Comparison of ENCODE assay signal across 29 cellular contexts in genomic region chr11:42544726-42545125, GRCh38.
"Had no signal": no experiment of that assay in that cellular context is flagged by ENCODE, and none has a peak within 500 bp of the region (broad histone marks: within the 10 kb centered on the region; RNA-seq: fewer than 3 reads in every experiment).

No MANE protein-coding gene starts in this region.

- H3K4me1 ChIP-seq: SJCRH30 had no signal

- DNase-seq: activated CD4-positive, alpha-beta memory T cell treated with anti-CD3 and anti-CD28 coated beads, Interleukin-2, amount 10 ng/mL, durations not matched to agents 7 days and 5 days; activated CD4-positive, alpha-beta T cell treated with anti-CD3 and anti-CD28 coated beads for 1 hour; activated CD4-positive, alpha-beta T cell treated with anti-CD3 and anti-CD28 coated beads for 48 hours; activated CD4-positive, CD25-positive, alpha-beta regulatory T cell; activated CD8-positive, alpha-beta memory T cell treated with anti-CD3 and anti-CD28 coated beads for 24 hours; activated CD8-positive, alpha-beta memory T cell treated with anti-CD3 and anti-CD28 coated beads, Interleukin-2, amount 10 ng/mL, durations not matched to agents 7 days and 5 days; activated CD8-positive, alpha-beta memory T cell treated with anti-CD3 and anti-CD28 coated beads, Interleukin-2, amount 50 U/mL, for 48 hours; activated effector memory CD4-positive, alpha-beta T cell treated with Interleukin-2 at 50 U/mL for 16 hours; activated naive CD4-positive, alpha-beta T cell treated with anti-CD3 and anti-CD28 coated beads, Interleukin-2, amount 10 ng/mL, durations not matched to agents 7 days and 5 days; activated naive CD8-positive, alpha-beta T cell treated with anti-CD3 and anti-CD28 coated beads, Interleukin-2, amount 50 U/mL, for 24 hours; activated T-cell treated with anti-CD3 and anti-CD28 coated beads, Interleukin-2, amount 50 U/mL, for 48 hours; anterior cingulate cortex; Karpas-422; KBM-7; NCI-H1105; NCI-H1417 treated with DMSO at 0.1 percent for 48 hours; NCI-H1930; NCI-H2081 treated with DMSO at 0.1 percent for 48 hours; NCI-H345; NCI-H524 treated with DMSO at 0.1 percent for 48 hours; SHP77; SJCRH30; T1000; WERI-Rb-1 had no signal

- H3K4me3 ChIP-seq: SJCRH30, SK-N-MC had no signal

- H3K36me3 ChIP-seq: SJCRH30, WERI-Rb-1 had no signal

- H3K27me3 Mint-ChIP-seq: activated CD4-positive, alpha-beta memory T cell treated with anti-CD3 and anti-CD28 coated beads, Interleukin-2, amount 10 ng/mL, durations not matched to agents 7 days and 5 days; activated CD8-positive, alpha-beta memory T cell treated with anti-CD3 and anti-CD28 coated beads, Interleukin-2, amount 10 ng/mL, durations not matched to agents 7 days and 5 days; activated naive CD4-positive, alpha-beta T cell treated with anti-CD3 and anti-CD28 coated beads, Interleukin-2, amount 10 ng/mL, durations not matched to agents 7 days and 5 days; activated naive CD8-positive, alpha-beta T cell; activated naive CD8-positive, alpha-beta T cell treated with anti-CD3 and anti-CD28 coated beads, Interleukin-2, amount 50 U/mL, for 24 hours; brain; IgD-negative memory B cell had no signal

- H3K36me3 Mint-ChIP-seq: activated CD8-positive, alpha-beta memory T cell treated with anti-CD3 and anti-CD28 coated beads, Interleukin-2, amount 10 ng/mL, durations not matched to agents 7 days and 5 days; activated naive CD4-positive, alpha-beta T cell treated with anti-CD3 and anti-CD28 coated beads, Interleukin-2, amount 10 ng/mL, durations not matched to agents 7 days and 5 days; activated naive CD8-positive, alpha-beta T cell; brain; IgD-negative memory B cell had no signal

- ATAC-seq: activated CD8-positive, alpha-beta memory T cell treated with anti-CD3 and anti-CD28 coated beads, Interleukin-2, amount 10 ng/mL, durations not matched to agents 7 days and 5 days; activated naive CD8-positive, alpha-beta T cell treated with anti-CD3 and anti-CD28 coated beads, Interleukin-2, amount 50 U/mL, for 24 hours; Panc1 had no signal

- H3K27me3 ChIP-seq: SJCRH30 had no signal

- H3K27ac ChIP-seq: SJCRH30, WERI-Rb-1 had no signal

- H3K4me3 Mint-ChIP-seq: activated CD4-positive, alpha-beta memory T cell treated with anti-CD3 and anti-CD28 coated beads, Interleukin-2, amount 10 ng/mL, durations not matched to agents 7 days and 5 days; activated CD8-positive, alpha-beta memory T cell treated with anti-CD3 and anti-CD28 coated beads, Interleukin-2, amount 10 ng/mL, durations not matched to agents 7 days and 5 days; activated naive CD4-positive, alpha-beta T cell treated with anti-CD3 and anti-CD28 coated beads, Interleukin-2, amount 10 ng/mL, durations not matched to agents 7 days and 5 days; activated naive CD8-positive, alpha-beta T cell; activated naive CD8-positive, alpha-beta T cell treated with anti-CD3 and anti-CD28 coated beads, Interleukin-2, amount 50 U/mL, for 24 hours; brain; IgD-negative memory B cell had no signal

- H3K4me1 Mint-ChIP-seq: activated CD4-positive, alpha-beta memory T cell treated with anti-CD3 and anti-CD28 coated beads, Interleukin-2, amount 10 ng/mL, durations not matched to agents 7 days and 5 days; activated CD8-positive, alpha-beta memory T cell treated with anti-CD3 and anti-CD28 coated beads, Interleukin-2, amount 10 ng/mL, durations not matched to agents 7 days and 5 days; activated naive CD4-positive, alpha-beta T cell treated with anti-CD3 and anti-CD28 coated beads, Interleukin-2, amount 10 ng/mL, durations not matched to agents 7 days and 5 days; activated naive CD8-positive, alpha-beta T cell treated with anti-CD3 and anti-CD28 coated beads, Interleukin-2, amount 50 U/mL, for 24 hours; brain; IgD-negative memory B cell had no signal

- H3K9me3 Mint-ChIP-seq: activated CD4-positive, alpha-beta memory T cell treated with anti-CD3 and anti-CD28 coated beads, Interleukin-2, amount 10 ng/mL, durations not matched to agents 7 days and 5 days; activated naive CD4-positive, alpha-beta T cell treated with anti-CD3 and anti-CD28 coated beads, Interleukin-2, amount 10 ng/mL, durations not matched to agents 7 days and 5 days had no signal

- H3K9me3 ChIP-seq: SJCRH30 had no signal

- H3K27ac Mint-ChIP-seq: activated CD4-positive, alpha-beta memory T cell treated with anti-CD3 and anti-CD28 coated beads, Interleukin-2, amount 10 ng/mL, durations not matched to agents 7 days and 5 days; activated CD8-positive, alpha-beta memory T cell treated with anti-CD3 and anti-CD28 coated beads, Interleukin-2, amount 10 ng/mL, durations not matched to agents 7 days and 5 days; activated naive CD4-positive, alpha-beta T cell treated with anti-CD3 and anti-CD28 coated beads, Interleukin-2, amount 10 ng/mL, durations not matched to agents 7 days and 5 days; activated naive CD8-positive, alpha-beta T cell; activated naive CD8-positive, alpha-beta T cell treated with anti-CD3 and anti-CD28 coated beads, Interleukin-2, amount 50 U/mL, for 24 hours; brain; IgD-negative memory B cell had no signal
